In genomic region chr9:135074354-135075233, GRCh38 we compare ENCODE assay signal across 12 cellular contexts. TPM values are rescaled to one million over a fixed set of nuclear protein-coding genes. Genes with fewer than 3 reads are reported as not detected.
DNase-seq lines count a peak whose midpoint lies in the region; FAIRE-seq and TF ChIP-seq lines count a peak whose summit lies in the region.
"Had no signal": no experiment of that assay in that cellular context is flagged by ENCODE, and none has a peak within 500 bp of the region (broad histone marks: within the 10 kb centered on the region; RNA-seq: fewer than 3 reads in every experiment).

No MANE protein-coding gene starts in this region.

- FAIRE-seq in small intestine (lab: Jason Lieb, UNC): no peak

- H2BK120ac ChIP-seq in H9 (ENCODE audit: low read depth, low read length, poor library complexity, severe bottlenecking): no peak overlapping the region

- H3K27ac Mint-ChIP-seq in H9 (no peak overlapping the region), chondrocyte (ENCODE audit: unreplicated experiment) (no peak overlapping the region)

- H3K27me3 Mint-ChIP-seq in H9 (ENCODE audit: low read depth) (peaks cover 53% of the 10 kb centered on the region), chondrocyte (ENCODE audit: low read depth) (peaks cover 45% of the 10 kb centered on the region)

- intact Hi-C loops in spleen (cut with DNase I; ENCODE audit: low total_unique reads): no loop called here

- no peak overlapping the region for H2AK5ac ChIP-seq in H9 (ENCODE audit: insufficient read length, low read length)

- H3K18ac ChIP-seq in H9 (ENCODE audit: insufficient read length, low read depth, low read length): no peak overlapping the region

- H3K4me3 ChIP-seq in spleen: peak overlapping the region in 7 of 8 donors; percentile 41 to 69 (median 51)
- H3K4me3 ChIP-seq in small intestine (ENCODE audit: low read depth in 1 of 2, low read length in 2 of 2): peak overlapping the region in 1 of 2 donors; percentile 18

- H3K36me3 Mint-ChIP-seq in H9 (ENCODE audit: insufficient read depth in 1 of 3, low read depth in 3 of 3) (no peaks in the 10 kb centered on the region; a peak in 1 of 7 replicates), chondrocyte (ENCODE audit: low read depth) (no peaks in the 10 kb centered on the region)

- H3K36me3 ChIP-seq in spleen: no peaks in the 10 kb centered on the region
- no peaks in the 10 kb centered on the region for H3K36me3 ChIP-seq in small intestine (ENCODE audit: control insufficient read depth in 2 of 2, insufficient read depth in 2 of 2, low read length in 2 of 2)
- H3K36me3 ChIP-seq: SJSA1 had no signal

- H3K4ac ChIP-seq in H9 (ENCODE audit: low read depth, low read length): no peak overlapping the region

- no peak overlapping the region for H2AFZ ChIP-seq in H9 (ENCODE audit: low read length)

- H2BK5ac ChIP-seq in H9 (ENCODE audit: insufficient read length, low read length): no peak overlapping the region

- no CpG with 5 or more reads among the region's 19 CpGs for WGBS in H9 (ENCODE audit: extremely low coverage, insufficient read length, low lambda C conversion rate)
- WGBS in spleen, 5 donors: 46 to 51% (median 48%) methylated on average over 17 to 19 of the region's 19 CpGs
- 46 to 51% (median 51%) methylated on average over 18 to 19 of the region's 19 CpGs for WGBS in small intestine, 3 donors

- no peaks in the 10 kb centered on the region for H3K4me1 ChIP-seq in H9 (ENCODE audit: insufficient read depth, low read length)
- peaks cover 0 to 38% (median 5%) of the 10 kb centered on the region in 6 donors for H3K4me1 ChIP-seq in spleen
- no peaks in the 10 kb centered on the region for H3K4me1 ChIP-seq in small intestine (ENCODE audit: control insufficient read depth in 2 of 2, insufficient read depth in 1 of 2, low read depth in 1 of 2, low read length in 1 of 2)
- H3K4me1 ChIP-seq: SJSA1 had no signal

- H2BK20ac ChIP-seq in H9 (ENCODE audit: low read depth, low read length, poor library complexity, severe bottlenecking): no peak overlapping the region

- H2BK15ac ChIP-seq in H9 (ENCODE audit: low read depth, low read length): no peak overlapping the region

- peak overlapping the region; percentile 1 for H3K4me2 ChIP-seq in H9 (ENCODE audit: insufficient read depth, insufficient read length, low read length)

- DNase-seq in H9 (peak; percentile 30), chondrocyte (ENCODE audit: low spot score) (no peak), mesenteric fat pad (ENCODE audit: low spot score) (peak; percentile 74), spleen (peak; percentile 47), pons (ENCODE audit: low spot score) (no peak), NCI-H2171 treated with DMSO at 0.1 percent for 48 hours (lab: John Stamatoyannopoulos, UW) (no peak), small intestine (no peak)
- DNase-seq in NK-92 treated with Interleukin-12 subunit alpha and Interleukin-12 subunit beta, amount 100 ng/mL, for 24 hours (lab: John Stamatoyannopoulos, UW): no peak
- DNase-seq: DMS53; stimulated activated CD4-positive, alpha-beta T cell treated with anti-CD3 and anti-CD28 coated beads, Interleukin-1b, Interleukin-23, amount 100 ng/mL, for 48 hours had no signal

- H3K23ac ChIP-seq in H9 (ENCODE audit: insufficient read length, low read depth, low read length): no peak overlapping the region

- H2BK12ac ChIP-seq in H9 (ENCODE audit: insufficient read length, low read depth, low read length): no peak overlapping the region

- H3K79me1 ChIP-seq in H9 (ENCODE audit: insufficient read depth, low read depth, low read length, poor library complexity, severe bottlenecking): no peaks in the 10 kb centered on the region

- no peak overlapping the region for H4K5ac ChIP-seq in H9 (ENCODE audit: insufficient read length, low read depth, low read length)

- H3K9ac ChIP-seq in H9 (ENCODE audit: extremely low read depth, insufficient read length, low read length): no peak overlapping the region

- H4K8ac ChIP-seq in H9 (replicated peaks; ENCODE audit: insufficient read length, low read depth, low read length): no peak overlapping the region

- no peak overlapping the region for H3K14ac ChIP-seq in H9 (ENCODE audit: insufficient read depth, low read length)

- TF ChIP-seq CTCF in H9 (conservative IDR thresholded peaks at IDR 0.05): no peak
- TF ChIP-seq CTCF in chondrocyte (IDR thresholded peaks at IDR 0.05): no peak
- TF ChIP-seq CTCF in spleen (IDR thresholded peaks at IDR 0.05 in 8 of 11, conservative IDR thresholded peaks at IDR 0.05 in 3 of 11): no peak

- H4K20me1 ChIP-seq in H9 (ENCODE audit: control insufficient read depth, insufficient read depth, insufficient read length): no peaks in the 10 kb centered on the region

- H3K9me3 Mint-ChIP-seq in H9 (peaks cover 0 to 2% of the 10 kb centered on the region in 2 experiments; a peak in 1 of 5 replicates), chondrocyte (ENCODE audit: low read depth) (no peaks in the 10 kb centered on the region)

- H3K4me3 Mint-ChIP-seq in H9 (peak overlapping the region; percentile 61 to 75), chondrocyte (ENCODE audit: unreplicated experiment) (peak overlapping the region; percentile 59)

- H3T11ph ChIP-seq in H9 (ENCODE audit: low read length): no peak overlapping the region

- peaks cover 5% of the 10 kb centered on the region for H3K23me2 ChIP-seq in H9 (ENCODE audit: insufficient read length, low read depth, low read length, poor library complexity, severe bottlenecking)

- H3K9me3 ChIP-seq in H9 (ENCODE audit: control insufficient read depth, low read depth, low read length): no peaks in the 10 kb centered on the region
- H3K9me3 ChIP-seq in spleen: no peaks in the 10 kb centered on the region
- no peaks in the 10 kb centered on the region for H3K9me3 ChIP-seq in small intestine (ENCODE audit: control insufficient read depth, low read depth)
- H3K9me3 ChIP-seq: SJSA1 had no signal

- H3K27ac ChIP-seq in H9 (ENCODE audit: insufficient read length, low read depth, low read length): no peak overlapping the region
- peak overlapping the region in 5 of 8 donors; percentile 62 to 68 (median 63) for H3K27ac ChIP-seq in spleen
- H3K27ac ChIP-seq in small intestine (ENCODE audit: low read depth in 1 of 2, low read length in 1 of 2): no peak overlapping the region
- H3K27ac ChIP-seq: SJSA1 had no signal

- H3K4me1 Mint-ChIP-seq in H9: peaks cover 12 to 28% of the 10 kb centered on the region in 2 experiments
- no peaks in the 10 kb centered on the region for H3K4me1 Mint-ChIP-seq in chondrocyte (ENCODE audit: low read depth)

- H3K27me3 ChIP-seq in H9 (ENCODE audit: insufficient read depth, low read length): no peaks in the 10 kb centered on the region; the same call in 1 of the 2 replicates
- peaks cover 0 to 84% (median 20%) of the 10 kb centered on the region in 7 donors for H3K27me3 ChIP-seq in spleen (replicated peaks in 1 of 7)
- peaks cover 7 to 9% of the 10 kb centered on the region in 2 donors for H3K27me3 ChIP-seq in small intestine (ENCODE audit: control insufficient read depth in 2 of 2, insufficient read depth in 2 of 2, low read length in 2 of 2)

- no peak overlapping the region for H4K91ac ChIP-seq in H9 (ENCODE audit: insufficient read length, low read depth, low read length)

- H3K56ac ChIP-seq in H9 (ENCODE audit: insufficient read length, low read depth, low read length): no peak overlapping the region

- H3K79me2 ChIP-seq in H9 (ENCODE audit: insufficient read depth, low read length): no peaks in the 10 kb centered on the region

- TF ChIP-seq POLR2A in spleen (IDR thresholded peaks at IDR 0.05): no peak

RNA-seq across cellular contexts. Expression of gene OLFM1, which starts 12.9 kb away (rescaled TPM):
- 34.1 and 36.8 TPM in 2 replicates for total RNA-seq in H9 (2021)
- total RNA-seq in chondrocyte: 1.2 to 4.2 TPM (median 2.8 TPM) in 3 replicates
- 22.6 TPM for total RNA-seq in mesenteric fat pad
- 100 to 1,000 TPM in 1 of 7 donors, 10 to 100 TPM in 6; 40.9 to 109 (median 47.1) TPM for total RNA-seq in spleen
- 10 to 100 TPM in 2 of 3 donors, 1 to 10 TPM in 1; 5.9 to 22.3 (median 16.8) TPM for polyA plus RNA-seq in spleen
- polyA plus RNA-seq in small intestine: 10 to 100 TPM in 1 of 3 donors, 1 to 10 TPM in 1, not detected in 1; 1.4 to 36.5 TPM
- total RNA-seq: LHCN-M2 had no signal

Comparison
In these comparisons a context has a peak if more than half of its experiments do, and no peak if none do; other contexts are left out.
1. DNase-seq: peak in H9 (single experiment), mesenteric fat pad (single experiment) and spleen (single experiment); none in chondrocyte (single experiment), NK-92 treated with Interleukin-12 subunit alpha and Interleukin-12 subunit beta, amount 100 ng/mL, for 24 hours (single experiment), pons (single experiment), NCI-H2171 treated with DMSO at 0.1 percent for 48 hours (single experiment) and small intestine (single experiment).
2. H3K27ac ChIP-seq: peak in spleen (5 of 8); none in H9 (single experiment) and small intestine (0 of 2).